ENCODE assay signal across 1 cellular context in genomic region chr20:3820901-3821727, GRCh38.
TF ChIP-seq lines count a peak whose summit lies in the region.

No MANE protein-coding gene starts in this region.

TF ChIP-seq in endothelial cell of umbilical vein, 7 proteins besides CTCF, POLR2A, EP300 and RAD21:
- TF ChIP-seq JUN (IDR thresholded peaks at IDR 0.05; ENCODE audit: borderline replicate concordance, insufficient read depth, insufficient read length, low read depth) = no peak
- TF ChIP-seq MYC (IDR thresholded peaks at IDR 0.05; ENCODE audit: low read depth, low read length) = no peak
- TF ChIP-seq GATA2 (IDR thresholded peaks at IDR 0.05; ENCODE audit: insufficient read depth, insufficient read length, low read depth, low read length) = no peak
- TF ChIP-seq, protein P1, sequence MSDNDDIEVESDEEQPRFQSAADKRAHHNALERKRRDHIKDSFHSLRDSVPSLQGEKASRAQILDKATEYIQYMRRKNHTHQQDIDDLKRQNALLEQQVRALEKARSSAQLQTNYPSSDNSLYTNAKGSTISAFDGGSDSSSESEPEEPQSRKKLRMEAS (IDR thresholded peaks at IDR 0.05; ENCODE audit: insufficient read depth, insufficient read length) = no peak
- no peak for TF ChIP-seq FOS (IDR thresholded peaks at IDR 0.05; ENCODE audit: borderline replicate concordance, insufficient read depth, low read length)
- no peak for TF ChIP-seq POLR2AphosphoS5 (IDR thresholded peaks at IDR 0.05; ENCODE audit: insufficient read depth, low read depth, low read length)
- no peak for TF ChIP-seq EZH2 (IDR thresholded peaks at IDR 0.05; ENCODE audit: borderline replicate concordance, low read depth, low read length, severe bottlenecking)
TF ChIP-seq in endothelial cell of umbilical vein: peak in this region for 0.
